Comparison of ENCODE assay signal across 1 cellular context in the genomic region with DNA sequence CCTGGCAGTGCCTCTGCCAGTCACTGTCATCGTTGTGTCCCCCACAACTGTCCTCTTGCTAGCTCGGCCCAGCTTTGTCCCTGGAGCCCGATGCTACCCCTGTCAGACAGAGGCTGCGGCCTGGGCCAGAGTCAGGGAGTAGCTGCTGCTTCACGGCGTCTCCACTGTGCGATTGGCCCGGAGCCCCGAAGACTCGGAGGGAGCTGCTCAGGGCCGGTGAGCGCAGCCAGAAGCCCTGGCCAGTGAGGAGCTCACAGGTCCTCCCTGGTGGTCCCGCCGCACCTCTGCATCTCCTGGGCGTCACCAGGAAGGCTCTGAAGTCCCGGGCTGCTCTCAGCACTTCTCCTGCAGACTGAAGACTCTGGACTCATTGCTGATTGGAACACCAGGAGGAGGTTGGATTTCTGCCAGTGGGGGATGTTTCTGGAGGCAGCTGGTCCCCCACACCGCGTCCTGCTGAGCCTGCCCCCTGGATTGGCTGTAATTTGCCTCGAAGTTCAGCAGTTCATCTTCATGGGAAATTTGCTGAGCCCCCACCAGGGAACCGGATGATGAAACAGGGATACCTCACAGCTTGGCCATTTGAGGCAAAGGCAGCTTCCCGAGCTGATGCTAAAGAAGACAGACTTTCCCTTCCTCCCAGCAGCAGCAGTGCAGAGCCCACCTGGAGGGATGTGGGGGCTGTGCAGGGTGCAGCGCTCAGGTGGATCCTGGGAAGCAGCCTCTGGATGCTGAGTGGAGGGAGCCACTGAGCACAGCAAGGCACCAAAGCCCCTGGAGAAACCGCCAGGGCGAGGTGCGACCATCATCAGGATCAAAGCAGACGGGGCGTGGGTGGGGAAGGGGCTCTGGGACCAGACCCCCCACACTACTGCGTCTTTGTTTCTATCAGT.
TF ChIP-seq lines count a peak whose summit lies in the region.

No MANE protein-coding gene starts in this region.

TF ChIP-seq in HepG2, 621 proteins besides CTCF, POLR2A, EP300 and RAD21:
- no peak for TF ChIP-seq ZNF263 (CRISPR knock-in tag; IDR thresholded peaks at IDR 0.05)
- no peak for TF ChIP-seq CREB1 (IDR thresholded peaks at IDR 0.05)
- TF ChIP-seq CREB1 (CRISPR knock-in tag; IDR thresholded peaks at IDR 0.05) = no peak
- TF ChIP-seq, protein P1, sequence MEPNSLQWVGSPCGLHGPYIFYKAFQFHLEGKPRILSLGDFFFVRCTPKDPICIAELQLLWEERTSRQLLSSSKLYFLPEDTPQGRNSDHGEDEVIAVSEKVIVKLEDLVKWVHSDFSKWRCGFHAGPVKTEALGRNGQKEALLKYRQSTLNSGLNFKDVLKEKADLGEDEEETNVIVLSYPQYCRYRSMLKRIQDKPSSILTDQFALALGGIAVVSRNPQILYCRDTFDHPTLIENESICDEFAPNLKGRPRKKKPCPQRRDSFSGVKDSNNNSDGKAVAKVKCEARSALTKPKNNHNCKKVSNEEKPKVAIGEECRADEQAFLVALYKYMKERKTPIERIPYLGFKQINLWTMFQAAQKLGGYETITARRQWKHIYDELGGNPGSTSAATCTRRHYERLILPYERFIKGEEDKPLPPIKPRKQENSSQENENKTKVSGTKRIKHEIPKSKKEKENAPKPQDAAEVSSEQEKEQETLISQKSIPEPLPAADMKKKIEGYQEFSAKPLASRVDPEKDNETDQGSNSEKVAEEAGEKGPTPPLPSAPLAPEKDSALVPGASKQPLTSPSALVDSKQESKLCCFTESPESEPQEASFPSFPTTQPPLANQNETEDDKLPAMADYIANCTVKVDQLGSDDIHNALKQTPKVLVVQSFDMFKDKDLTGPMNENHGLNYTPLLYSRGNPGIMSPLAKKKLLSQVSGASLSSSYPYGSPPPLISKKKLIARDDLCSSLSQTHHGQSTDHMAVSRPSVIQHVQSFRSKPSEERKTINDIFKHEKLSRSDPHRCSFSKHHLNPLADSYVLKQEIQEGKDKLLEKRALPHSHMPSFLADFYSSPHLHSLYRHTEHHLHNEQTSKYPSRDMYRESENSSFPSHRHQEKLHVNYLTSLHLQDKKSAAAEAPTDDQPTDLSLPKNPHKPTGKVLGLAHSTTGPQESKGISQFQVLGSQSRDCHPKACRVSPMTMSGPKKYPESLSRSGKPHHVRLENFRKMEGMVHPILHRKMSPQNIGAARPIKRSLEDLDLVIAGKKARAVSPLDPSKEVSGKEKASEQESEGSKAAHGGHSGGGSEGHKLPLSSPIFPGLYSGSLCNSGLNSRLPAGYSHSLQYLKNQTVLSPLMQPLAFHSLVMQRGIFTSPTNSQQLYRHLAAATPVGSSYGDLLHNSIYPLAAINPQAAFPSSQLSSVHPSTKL (CRISPR knock-in tag; IDR thresholded peaks at IDR 0.05) = no peak
- TF ChIP-seq GABPA (IDR thresholded peaks at IDR 0.05; ENCODE audit: low read depth, low read length) = no peak
- no peak for TF ChIP-seq GABPA (CRISPR knock-in tag; IDR thresholded peaks at IDR 0.05; ENCODE audit: low read depth)
- TF ChIP-seq, protein P2, sequence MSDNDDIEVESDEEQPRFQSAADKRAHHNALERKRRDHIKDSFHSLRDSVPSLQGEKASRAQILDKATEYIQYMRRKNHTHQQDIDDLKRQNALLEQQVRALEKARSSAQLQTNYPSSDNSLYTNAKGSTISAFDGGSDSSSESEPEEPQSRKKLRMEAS (IDR thresholded peaks at IDR 0.05) = no peak
- no peak for TF ChIP-seq EEA1 (CRISPR knock-in tag; IDR thresholded peaks at IDR 0.05; ENCODE audit: borderline replicate concordance)
- TF ChIP-seq ONECUT2 (CRISPR knock-in tag; IDR thresholded peaks at IDR 0.05) = no peak
- TF ChIP-seq, protein P3, sequence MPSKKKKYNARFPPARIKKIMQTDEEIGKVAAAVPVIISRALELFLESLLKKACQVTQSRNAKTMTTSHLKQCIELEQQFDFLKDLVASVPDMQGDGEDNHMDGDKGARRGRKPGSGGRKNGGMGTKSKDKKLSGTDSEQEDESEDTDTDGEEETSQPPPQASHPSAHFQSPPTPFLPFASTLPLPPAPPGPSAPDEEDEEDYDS (CRISPR knock-in tag; IDR thresholded peaks at IDR 0.05) = no peak
- no peak for TF ChIP-seq CHD4 (IDR thresholded peaks at IDR 0.05; ENCODE audit: borderline replicate concordance, low read length)
- TF ChIP-seq, protein P4, sequence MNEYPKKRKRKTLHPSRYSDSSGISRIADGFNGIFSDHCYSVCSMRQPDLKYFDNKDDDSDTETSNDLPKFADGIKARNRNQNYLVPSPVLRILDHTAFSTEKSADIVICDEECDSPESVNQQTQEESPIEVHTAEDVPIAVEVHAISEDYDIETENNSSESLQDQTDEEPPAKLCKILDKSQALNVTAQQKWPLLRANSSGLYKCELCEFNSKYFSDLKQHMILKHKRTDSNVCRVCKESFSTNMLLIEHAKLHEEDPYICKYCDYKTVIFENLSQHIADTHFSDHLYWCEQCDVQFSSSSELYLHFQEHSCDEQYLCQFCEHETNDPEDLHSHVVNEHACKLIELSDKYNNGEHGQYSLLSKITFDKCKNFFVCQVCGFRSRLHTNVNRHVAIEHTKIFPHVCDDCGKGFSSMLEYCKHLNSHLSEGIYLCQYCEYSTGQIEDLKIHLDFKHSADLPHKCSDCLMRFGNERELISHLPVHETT (CRISPR knock-in tag; conservative IDR thresholded peaks at IDR 0.05) = no peak
